28 cellular contexts compared by ENCODE assay signal in genomic region chr17:79369532-79369931, GRCh38.
"Had no signal": no experiment of that assay in that cellular context is flagged by ENCODE, and none has a peak within 500 bp of the region (broad histone marks: within the 10 kb centered on the region; RNA-seq: fewer than 3 reads in every experiment).

No MANE protein-coding gene starts in this region.

- H3K4me3 ChIP-seq: left lung, lung, neural progenitor cell, pancreas, prostate gland, sigmoid colon, spleen, suprapubic skin, thoracic aorta, tibial artery, upper lobe of right lung had no signal

- ATAC-seq: left lung; natural killer cell; pancreas; right cardiac atrium; stimulated activated effector memory CD8-positive, alpha-beta T cell treated with anti-CD3 and anti-CD28 coated beads, Interleukin-12 subunit alpha, Interleukin-12 subunit beta, amount 100 ng/mL, for 72 hours; upper lobe of right lung had no signal

- H3K9me3 Mint-ChIP-seq: mesothelial cell of epicardium; natural killer cell; nephron progenitor cell; neural progenitor cell; stimulated activated effector memory CD8-positive, alpha-beta T cell treated with anti-CD3 and anti-CD28 coated beads, Interleukin-12 subunit alpha, Interleukin-12 subunit beta, amount 100 ng/mL, for 72 hours; stimulated activated naive CD8-positive, alpha-beta T cell treated with anti-CD3 and anti-CD28 coated beads, Interleukin-15, Interleukin-2, amounts not matched to agents 100 ng/mL and 50 ng/mL, for 24 hours had no signal

- H3K27ac Mint-ChIP-seq: mesothelial cell of epicardium; naive B cell; natural killer cell; nephron progenitor cell; neural progenitor cell; stimulated activated effector memory CD8-positive, alpha-beta T cell treated with anti-CD3 and anti-CD28 coated beads, Interleukin-12 subunit alpha, Interleukin-12 subunit beta, amount 100 ng/mL, for 72 hours; stimulated activated naive CD8-positive, alpha-beta T cell treated with anti-CD3 and anti-CD28 coated beads, Interleukin-15, Interleukin-2, amounts not matched to agents 100 ng/mL and 50 ng/mL, for 24 hours had no signal

- H3K9me3 ChIP-seq: left lung, pancreas, prostate gland, sigmoid colon, spleen, suprapubic skin, thoracic aorta, tibial artery, upper lobe of right lung had no signal

- H3K4me1 Mint-ChIP-seq: mesothelial cell of epicardium; stimulated activated effector memory CD8-positive, alpha-beta T cell treated with anti-CD3 and anti-CD28 coated beads, Interleukin-12 subunit alpha, Interleukin-12 subunit beta, amount 100 ng/mL, for 72 hours had no signal

- H3K4me2 ChIP-seq: neural progenitor cell had no signal

- H2AFZ ChIP-seq: neural progenitor cell had no signal

- H3K4me1 ChIP-seq: left lung, pancreas, prostate gland, spleen, suprapubic skin, tibial artery, upper lobe of right lung had no signal

- H3K27me3 ChIP-seq: neural progenitor cell, sigmoid colon had no signal

- H3K36me3 Mint-ChIP-seq: mesothelial cell of epicardium; naive B cell; natural killer cell; neural progenitor cell; stimulated activated effector memory CD8-positive, alpha-beta T cell treated with anti-CD3 and anti-CD28 coated beads, Interleukin-12 subunit alpha, Interleukin-12 subunit beta, amount 100 ng/mL, for 72 hours had no signal

- H3K4me3 Mint-ChIP-seq: mesothelial cell of epicardium; naive B cell; natural killer cell; nephron progenitor cell; neural progenitor cell; stimulated activated effector memory CD8-positive, alpha-beta T cell treated with anti-CD3 and anti-CD28 coated beads, Interleukin-12 subunit alpha, Interleukin-12 subunit beta, amount 100 ng/mL, for 72 hours; stimulated activated naive CD8-positive, alpha-beta T cell treated with anti-CD3 and anti-CD28 coated beads, Interleukin-15, Interleukin-2, amounts not matched to agents 100 ng/mL and 50 ng/mL, for 24 hours had no signal

- FAIRE-seq: keratinocyte, pancreas, small intestine had no signal

- DNase-seq: hippocampal formation; kidney glomerular epithelial cell; left colon; mesendoderm; naive B cell; natural killer cell; nephron progenitor cell; pancreas; retina; sigmoid colon; small intestine; spleen; stimulated activated CD4-positive, alpha-beta T cell treated with anti-CD3 and anti-CD28 coated beads, Interleukin-4, amount 100 ng/mL, for 24 hours; stimulated activated naive CD4-positive, alpha-beta T cell; tibial artery; trophoblast cell; upper lobe of right lung had no signal

- H3K27ac ChIP-seq: left lung, neural progenitor cell, pancreas, prostate gland, sigmoid colon, spleen, suprapubic skin, thoracic aorta, tibial artery, upper lobe of right lung had no signal

- H3K36me3 ChIP-seq: left lung, neural progenitor cell, pancreas, prostate gland, spleen, suprapubic skin, thoracic aorta, tibial artery, upper lobe of right lung had no signal
